ENCODE assay signal across 22 cellular contexts in the genomic region with DNA sequence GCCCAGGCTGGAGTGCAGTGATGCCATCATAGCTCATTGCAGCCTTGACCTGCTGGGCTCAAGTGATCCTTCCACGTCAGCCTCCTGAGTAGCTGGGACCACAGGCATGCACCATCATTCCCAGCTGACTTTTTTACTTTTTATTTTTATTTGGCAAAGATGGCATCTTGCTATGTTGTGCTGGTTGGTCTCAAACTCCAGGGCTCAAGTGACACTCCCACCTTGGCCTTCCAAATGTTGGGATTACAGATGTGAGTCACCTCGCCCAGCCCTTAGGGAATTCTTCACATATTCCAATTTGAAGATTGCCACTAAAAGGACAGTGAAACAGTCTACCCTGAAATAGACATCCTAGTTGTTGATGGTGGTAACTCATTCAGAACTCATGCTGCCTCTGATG. TPM values are rescaled to one million over a fixed set of nuclear protein-coding genes. Genes with fewer than 3 reads are reported as not detected.
"Had no signal": no experiment of that assay in that cellular context is flagged by ENCODE, and none has a peak within 500 bp of the region (broad histone marks: within the 10 kb centered on the region; RNA-seq: fewer than 3 reads in every experiment).

No MANE protein-coding gene starts in this region.

- ATAC-seq: activated CD8-positive, alpha-beta T cell treated with anti-CD3 and anti-CD28 coated beads for 36 hours; effector memory CD8-positive, alpha-beta T cell; lower lobe of right lung had no signal

- H3K4me3 ChIP-seq: ascending aorta, cardiac muscle cell, lower lobe of right lung, sigmoid colon, thyroid gland had no signal

- H3K27ac Mint-ChIP-seq: activated CD4-positive, alpha-beta T cell treated with anti-CD3 and anti-CD28 coated beads, Interleukin-2, amount 10 ng/mL, durations not matched to agents 24 days and 14 days; activated CD8-positive, alpha-beta T cell treated with anti-CD3 and anti-CD28 coated beads for 36 hours; effector memory CD8-positive, alpha-beta T cell; nephron progenitor cell had no signal

- H3K27me3 Mint-ChIP-seq: activated CD4-positive, alpha-beta T cell treated with anti-CD3 and anti-CD28 coated beads, Interleukin-2, amount 10 ng/mL, durations not matched to agents 24 days and 14 days; activated CD8-positive, alpha-beta T cell treated with anti-CD3 and anti-CD28 coated beads for 36 hours had no signal

- DNase-seq: activated CD4-positive, alpha-beta T cell treated with anti-CD3 and anti-CD28 coated beads, Interleukin-2, amount 10 ng/mL, durations not matched to agents 24 days and 14 days; activated CD8-positive, alpha-beta T cell treated with anti-CD3 and anti-CD28 coated beads for 36 hours; activated naive CD4-positive, alpha-beta T cell treated with anti-CD3 and anti-CD28 coated beads, Interleukin-2, amount 50 U/mL, for 16 hours; activated T-cell treated with anti-CD3 and anti-CD28 coated beads, Interleukin-2, amount 50 U/mL, for 1 hour; dermis blood vessel endothelial cell; effector memory CD8-positive, alpha-beta T cell; foreskin melanocyte; glutamatergic neuron; hippocampal formation; lower lobe of right lung; nephron progenitor cell; nucleus accumbens; posterior cingulate gyrus; sigmoid colon; stimulated activated CD4-positive, alpha-beta T cell treated with anti-CD3 and anti-CD28 coated beads, Interleukin-1b, Interleukin-23, amount 100 ng/mL, for 48 hours; stimulated activated CD8-positive, alpha-beta memory T cell treated with anti-CD3 and anti-CD28 coated beads, Interleukin-4, amount 100 ng/mL, for 48 hours; stimulated activated naive CD4-positive, alpha-beta T cell; T1000; thyroid gland had no signal

- H3K9me3 Mint-ChIP-seq: activated CD4-positive, alpha-beta T cell treated with anti-CD3 and anti-CD28 coated beads, Interleukin-2, amount 10 ng/mL, durations not matched to agents 24 days and 14 days; activated CD8-positive, alpha-beta T cell treated with anti-CD3 and anti-CD28 coated beads for 36 hours; effector memory CD8-positive, alpha-beta T cell; nephron progenitor cell had no signal

- H3K4me1 Mint-ChIP-seq: activated CD4-positive, alpha-beta T cell treated with anti-CD3 and anti-CD28 coated beads, Interleukin-2, amount 10 ng/mL, durations not matched to agents 24 days and 14 days; nephron progenitor cell had no signal

- H3K4me3 Mint-ChIP-seq: activated CD4-positive, alpha-beta T cell treated with anti-CD3 and anti-CD28 coated beads, Interleukin-2, amount 10 ng/mL, durations not matched to agents 24 days and 14 days; activated CD8-positive, alpha-beta T cell treated with anti-CD3 and anti-CD28 coated beads for 36 hours; effector memory CD8-positive, alpha-beta T cell; nephron progenitor cell had no signal

RNA-seq across cellular contexts. Expression of a gene that starts 27.7 kb away (rescaled TPM):
- total RNA-seq: T-helper 1 cell treated with Interleukin-12 subunit alpha and Interleukin-12 subunit beta and Interleukin-4 antibody, amounts not matched to agents 30 ng/mL and 1 ng/mL, for 36 hours had no signal
